Comparison of ENCODE assay signal across 20 cellular contexts in genomic region chr3:127431066-127431465, GRCh38.
DNase-seq lines count a peak whose midpoint lies in the region; ATAC-seq and TF ChIP-seq lines count a peak whose summit lies in the region.
"Had no signal": no experiment of that assay in that cellular context is flagged by ENCODE, and none has a peak within 500 bp of the region (broad histone marks: within the 10 kb centered on the region; RNA-seq: fewer than 3 reads in every experiment).

No MANE protein-coding gene starts in this region.

- H3K27me3 Mint-ChIP-seq in neural progenitor cell (ENCODE audit: insufficient read depth, low read depth): peaks cover 4% of the 10 kb centered on the region

- H3F3A ChIP-seq in neural progenitor cell (ENCODE audit: low read depth): peaks cover 21% of the 10 kb centered on the region

- H3K36me3 Mint-ChIP-seq in neural progenitor cell: no peaks in the 10 kb centered on the region

- TF ChIP-seq POLR2A in thyroid gland (IDR thresholded peaks at IDR 0.05): no peak

- H3K4me1 ChIP-seq in neural progenitor cell (peaks cover 16% of the 10 kb centered on the region), thyroid gland (no peaks in the 10 kb centered on the region)
- H3K4me1 ChIP-seq: A549, right atrium auricular region, uterus had no signal

- no peak overlapping the region for H2AFZ ChIP-seq in neural progenitor cell (replicated peaks)

- DNase-seq in NCI-H345 (lab: John Stamatoyannopoulos, UW): peak; percentile 53
- DNase-seq in NCI-H345 treated with DMSO at 0.1 percent for 48 hours (lab: John Stamatoyannopoulos, UW; ENCODE audit: unreplicated experiment): no peak
- peak; percentile 34 for DNase-seq in NCI-H1092 treated with DMSO at 0.1 percent for 48 hours (lab: John Stamatoyannopoulos, UW)
- peak; percentile 96 for DNase-seq in NCI-H82 (lab: John Stamatoyannopoulos, UW)
- DNase-seq in neural progenitor cell (ENCODE audit: low spot score): no peak
- DNase-seq in thyroid gland: no peak
- DNase-seq in stimulated activated naive CD4-positive, alpha-beta T cell (lab: John Stamatoyannopoulos, UW): no peak
- DNase-seq: activated B cell treated with CpG ODN at 0.5 μM for 24 hours; activated effector memory CD4-positive, alpha-beta T cell treated with Interleukin-2 at 50 U/mL for 16 hours; hypothalamus; NCI-H2029; SHP77 treated with DMSO at 0.1 percent for 48 hours; T-helper 2 cell had no signal

- H3K4me1 Mint-ChIP-seq in neural progenitor cell: peaks cover 45% of the 10 kb centered on the region
- H3K4me1 Mint-ChIP-seq: activated B cell treated with CpG ODN at 0.5 μM for 24 hours had no signal

- no peak overlapping the region for H3K4me3 ChIP-seq in neural progenitor cell
- no peak overlapping the region for H3K4me3 ChIP-seq in thyroid gland (replicated peaks in 1 of 3)
- H3K4me3 ChIP-seq: A549, mucosa of descending colon, right atrium auricular region, uterus had no signal

- WGBS in thyroid gland, 2 donors: 65 to 67% methylated on average over 6 of the region's 6 CpGs

- H3K36me3 ChIP-seq in neural progenitor cell: no peaks in the 10 kb centered on the region
- no peaks in the 10 kb centered on the region for H3K36me3 ChIP-seq in thyroid gland
- H3K36me3 ChIP-seq: right atrium auricular region, uterus had no signal

- intact Hi-C loops in thyroid gland (cut with DNase I): no loop called here

- no peak overlapping the region for H3K9ac ChIP-seq in neural progenitor cell

- H3K27me3 ChIP-seq in neural progenitor cell: no peaks in the 10 kb centered on the region
- no peaks in the 10 kb centered on the region for H3K27me3 ChIP-seq in thyroid gland
- H3K27me3 ChIP-seq: right atrium auricular region had no signal

- no peak overlapping the region for H3K4me3 Mint-ChIP-seq in neural progenitor cell
- H3K4me3 Mint-ChIP-seq: activated B cell treated with CpG ODN at 0.5 μM for 24 hours; stimulated activated naive CD8-positive, alpha-beta T cell treated with anti-CD3 and anti-CD28 coated beads, Interleukin-15, Interleukin-2, amounts not matched to agents 100 ng/mL and 50 ng/mL, for 24 hours had no signal

- H3K9me3 ChIP-seq in neural progenitor cell (ENCODE audit: low read depth): no peaks in the 10 kb centered on the region
- H3K9me3 ChIP-seq in thyroid gland: no peaks in the 10 kb centered on the region
- H3K9me3 ChIP-seq: A549, mucosa of descending colon, right atrium auricular region, uterus had no signal

- H3K27ac Mint-ChIP-seq in neural progenitor cell: peak overlapping the region; percentile 31
- H3K27ac Mint-ChIP-seq: activated B cell treated with CpG ODN at 0.5 μM for 24 hours; stimulated activated naive CD8-positive, alpha-beta T cell treated with anti-CD3 and anti-CD28 coated beads, Interleukin-15, Interleukin-2, amounts not matched to agents 100 ng/mL and 50 ng/mL, for 24 hours had no signal

- no peaks in the 10 kb centered on the region for H4K20me1 ChIP-seq in neural progenitor cell (ENCODE audit: low read depth)

- no peaks in the 10 kb centered on the region for H3K79me2 ChIP-seq in neural progenitor cell (ENCODE audit: low read depth)

- no peaks in the 10 kb centered on the region for H3K9me3 Mint-ChIP-seq in neural progenitor cell
- H3K9me3 Mint-ChIP-seq: activated B cell treated with CpG ODN at 0.5 μM for 24 hours; stimulated activated naive CD8-positive, alpha-beta T cell treated with anti-CD3 and anti-CD28 coated beads, Interleukin-15, Interleukin-2, amounts not matched to agents 100 ng/mL and 50 ng/mL, for 24 hours had no signal

- H3K4me2 ChIP-seq in neural progenitor cell: no peak overlapping the region
- H3K4me2 ChIP-seq: A549 had no signal

- H3K27ac ChIP-seq in neural progenitor cell: no peak overlapping the region
- H3K27ac ChIP-seq in thyroid gland: no peak overlapping the region
- H3K27ac ChIP-seq: A549, right atrium auricular region, uterus had no signal

- no peak for TF ChIP-seq CTCF in neural progenitor cell (IDR thresholded peaks at IDR 0.05)
- no peak for TF ChIP-seq CTCF in thyroid gland (IDR thresholded peaks at IDR 0.05)

- ATAC-seq in HG03378 (IDR thresholded peaks at IDR 0.05; ENCODE audit: unreplicated experiment): no peak
- ATAC-seq: A549, HCT116, mucosa of descending colon had no signal

Comparison
In these comparisons a context has a peak if more than half of its experiments do, and no peak if none do; other contexts are left out.
1. DNase-seq: peak in NCI-H345 (single experiment), NCI-H1092 treated with DMSO at 0.1 percent for 48 hours (single experiment) and NCI-H82 (single experiment); none in NCI-H345 treated with DMSO at 0.1 percent for 48 hours (single experiment), neural progenitor cell (single experiment), thyroid gland (0 of 2) and stimulated activated naive CD4-positive, alpha-beta T cell (0 of 6).